Comparison of ENCODE assay signal across 12 cellular contexts in genomic region chr2:107108556-107108955, GRCh38.
"Had no signal": no experiment of that assay in that cellular context is flagged by ENCODE, and none has a peak within 500 bp of the region (broad histone marks: within the 10 kb centered on the region; RNA-seq: fewer than 3 reads in every experiment).

No MANE protein-coding gene starts in this region.

- ATAC-seq: left ventricle myocardium superior, pancreas, WTC11 had no signal

- H3K27ac ChIP-seq: hepatocyte, pancreas, tibial nerve had no signal

- H3K4me3 ChIP-seq: hepatocyte, pancreas, tibial nerve had no signal

- H3K27me3 Mint-ChIP-seq: activated CD4-positive, alpha-beta T cell treated with anti-CD3 and anti-CD28 coated beads, Interleukin-2, amount 10 ng/mL, durations not matched to agents 7 days and 5 days; activated naive CD4-positive, alpha-beta T cell treated with anti-CD3 and anti-CD28 coated beads, Interleukin-2, amount 10 ng/mL, durations not matched to agents 7 days and 5 days had no signal

- DNase-seq: activated CD4-positive, alpha-beta T cell treated with anti-CD3 and anti-CD28 coated beads, Interleukin-2, amount 10 ng/mL, durations not matched to agents 7 days and 5 days; activated CD8-positive, alpha-beta memory T cell treated with anti-CD3 and anti-CD28 coated beads for 24 hours; activated naive CD4-positive, alpha-beta T cell treated with anti-CD3 and anti-CD28 coated beads, Interleukin-2, amount 10 ng/mL, durations not matched to agents 7 days and 5 days; amygdala; left ventricle myocardium superior; mesendoderm; pancreas had no signal

- H3K27ac Mint-ChIP-seq: activated CD4-positive, alpha-beta T cell treated with anti-CD3 and anti-CD28 coated beads, Interleukin-2, amount 10 ng/mL, durations not matched to agents 7 days and 5 days; activated naive CD4-positive, alpha-beta T cell treated with anti-CD3 and anti-CD28 coated beads, Interleukin-2, amount 10 ng/mL, durations not matched to agents 7 days and 5 days; activated T-helper 2 cell treated with anti-CD3 and anti-CD28 coated beads, Interferon-gamma antibody, Interleukin-2, Interleukin-4, amounts not matched to agents 10 μg/mL and 5 μg/mL and 100 μg/mL, durations not matched to agents 14 hours and 24 hours and 36 hours; WTC11 had no signal

- H3K4me1 Mint-ChIP-seq: activated CD4-positive, alpha-beta T cell treated with anti-CD3 and anti-CD28 coated beads, Interleukin-2, amount 10 ng/mL, durations not matched to agents 7 days and 5 days; activated naive CD4-positive, alpha-beta T cell treated with anti-CD3 and anti-CD28 coated beads, Interleukin-2, amount 10 ng/mL, durations not matched to agents 7 days and 5 days; WTC11 had no signal

- H3K36me3 Mint-ChIP-seq: activated naive CD4-positive, alpha-beta T cell treated with anti-CD3 and anti-CD28 coated beads, Interleukin-2, amount 10 ng/mL, durations not matched to agents 7 days and 5 days; WTC11 had no signal

- H3K4me3 Mint-ChIP-seq: activated CD4-positive, alpha-beta T cell treated with anti-CD3 and anti-CD28 coated beads, Interleukin-2, amount 10 ng/mL, durations not matched to agents 7 days and 5 days; activated naive CD4-positive, alpha-beta T cell treated with anti-CD3 and anti-CD28 coated beads, Interleukin-2, amount 10 ng/mL, durations not matched to agents 7 days and 5 days; neural crest cell; WTC11 had no signal
